In the genomic region with DNA sequence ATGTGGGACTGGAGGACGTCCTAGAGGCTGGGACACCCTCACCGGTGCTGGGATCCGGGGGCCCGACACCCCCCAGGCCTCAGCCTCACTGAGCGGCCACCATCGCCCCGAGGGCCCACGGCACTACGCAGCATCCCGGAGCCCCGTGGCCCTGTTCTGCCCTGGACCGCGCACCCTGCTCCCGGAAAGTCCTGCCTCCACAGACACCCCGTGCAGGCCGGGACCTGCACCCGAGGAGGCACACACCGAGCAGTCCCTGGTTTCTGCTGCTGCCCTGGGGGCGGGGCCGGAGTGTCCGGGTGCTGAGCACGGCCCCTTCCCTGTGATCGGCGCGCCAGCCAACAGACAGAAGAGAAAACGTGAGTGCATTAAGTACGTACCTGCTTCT, we compare ENCODE assay signal across 17 cellular contexts. TPM values are rescaled to one million over a fixed set of nuclear protein-coding genes. Genes with fewer than 3 reads are reported as not detected.
"Had no signal": no experiment of that assay in that cellular context is flagged by ENCODE, and none has a peak within 500 bp of the region (broad histone marks: within the 10 kb centered on the region; RNA-seq: fewer than 3 reads in every experiment).

No MANE protein-coding gene starts in this region.

- ATAC-seq: mucosa of descending colon; naive thymus-derived CD4-positive, alpha-beta T cell; T-cell had no signal

- H3K9me3 ChIP-seq: mucosa of descending colon, testis had no signal

- H3K4me3 ChIP-seq: coronary artery, esophagus squamous epithelium, mucosa of descending colon, SK-N-MC, stomach, testis had no signal

- H3K36me3 ChIP-seq: esophagus squamous epithelium, stomach had no signal

- H3K4me1 ChIP-seq: testis had no signal

- H3K27me3 ChIP-seq: testis had no signal

- H3K27ac ChIP-seq: coronary artery, esophagus squamous epithelium, parathyroid adenoma, SK-N-MC, stomach, testis had no signal

- DNase-seq: amniotic stem cell; esophagus squamous epithelium; hypothalamus; naive thymus-derived CD4-positive, alpha-beta T cell; small intestine; stomach; T-helper 9 cell; testis had no signal

RNA-seq across cellular contexts. Expression of a gene that starts 18.1 kb away (rescaled TPM):
- total RNA-seq: glomerular endothelial cell had no signal

RNA-seq across cellular contexts. Expression of a gene that starts 54.2 kb away (rescaled TPM):
- total RNA-seq: esophagus squamous epithelium; fibroblast of villous mesenchyme; glomerular endothelial cell; naive thymus-derived CD4-positive, alpha-beta T cell; renal cortical epithelial cell; T-cell; urinary bladder had no signal
